ENCODE assay signal across 7 cellular contexts in the genomic region with DNA sequence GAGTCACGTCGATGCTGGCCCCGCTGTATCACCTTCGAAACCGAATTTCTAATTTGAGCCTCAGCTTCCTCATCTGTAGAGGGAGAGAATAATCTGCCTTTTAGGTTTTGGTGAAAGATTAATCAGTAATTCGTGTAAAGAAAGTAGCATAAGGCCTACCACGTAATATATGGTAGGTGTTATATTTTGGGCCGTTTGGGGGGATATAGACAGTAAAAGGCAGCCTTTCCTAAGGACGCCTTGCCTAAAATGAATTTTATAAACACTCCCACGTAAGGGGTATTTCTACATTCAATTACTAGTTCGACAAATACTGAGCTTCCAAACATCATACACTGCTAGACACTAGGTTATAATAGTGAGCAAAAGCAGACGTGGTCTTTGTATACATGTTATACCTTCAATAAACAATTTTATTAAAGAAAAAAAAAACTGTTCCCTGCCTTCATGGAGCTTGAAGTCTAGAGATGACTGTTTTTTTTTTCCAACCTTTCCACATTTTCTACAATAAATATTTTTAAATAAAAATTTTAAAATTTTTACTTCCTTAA. TPM values are rescaled to one million over a fixed set of nuclear protein-coding genes. Genes with fewer than 3 reads are reported as not detected.
A peak's percentile ranks its signal among the peaks of the same experiment; 100 is the strongest.
DNase-seq lines count a peak whose midpoint lies in the region; ATAC-seq and TF ChIP-seq lines count a peak whose summit lies in the region.

No MANE protein-coding gene starts in this region.

- ATAC-seq in HG02870 (IDR thresholded peaks at IDR 0.05; ENCODE audit: unreplicated experiment) (peak; percentile 11), HG03159 (IDR thresholded peaks at IDR 0.05; ENCODE audit: unreplicated experiment) (no peak)
- ATAC-seq in activated CD8-positive, alpha-beta T cell treated with anti-CD3 and anti-CD28 coated beads for 36 hours, result no peak

- H3K36me3 Mint-ChIP-seq in activated CD8-positive, alpha-beta T cell treated with anti-CD3 and anti-CD28 coated beads for 36 hours (ENCODE audit: low read depth), result peaks cover 42% of the 10 kb centered on the region

- H3K9me3 Mint-ChIP-seq in activated CD8-positive, alpha-beta T cell treated with anti-CD3 and anti-CD28 coated beads for 36 hours, result peaks cover 5% of the 10 kb centered on the region

- no peaks in the 10 kb centered on the region for H3K27me3 Mint-ChIP-seq in activated CD8-positive, alpha-beta T cell treated with anti-CD3 and anti-CD28 coated beads for 36 hours

- no peaks in the 10 kb centered on the region for H3K27me3 ChIP-seq in iPS-18a (ENCODE audit: control insufficient read depth, insufficient read depth, low read length)
- H3K27me3 ChIP-seq in stomach, result no peaks in the 10 kb centered on the region

- H3K36me3 ChIP-seq in iPS-18a (ENCODE audit: control insufficient read depth, low read depth, low read length) (peaks cover 16% of the 10 kb centered on the region), stomach (peaks cover 0 to 19% (median 16%) of the 10 kb centered on the region in 4 donors)

- peak overlapping the region; percentile 91 for H3K4me3 ChIP-seq in iPS-18a (ENCODE audit: low read length)
- H3K4me3 ChIP-seq in stomach, result peak overlapping the region; percentile 68 to 93 (median 84)

- peak overlapping the region; percentile 99 for H3K4me3 Mint-ChIP-seq in activated CD8-positive, alpha-beta T cell treated with anti-CD3 and anti-CD28 coated beads for 36 hours

- no peak for TF ChIP-seq EP300 in stomach (IDR thresholded peaks at IDR 0.05)

- CTCF ChIA-PET in activated CD8-positive, alpha-beta T cell treated with anti-CD3 and anti-CD28 coated beads for 36 hours (lab: Charles Lee), result interaction anchor here (0.7 to 2.0 kb wide), 7 partner anchors 11 to 164 kb away, joined by 3 to 12 read pairs (median 3); a partner anchor contains a TSS

- peaks cover 31% of the 10 kb centered on the region for H3K4me1 Mint-ChIP-seq in activated CD8-positive, alpha-beta T cell treated with anti-CD3 and anti-CD28 coated beads for 36 hours (ENCODE audit: low read depth)

- intact Hi-C loops in activated CD8-positive, alpha-beta T cell treated with anti-CD3 and anti-CD28 coated beads for 36 hours (cut with micrococcal nuclease), result no loop called here
- intact Hi-C loops in stomach (cut with DNase I; ENCODE audit: low total_unique reads), result no loop called here

- H3K4me1 ChIP-seq in iPS-18a (ENCODE audit: control insufficient read depth, low read depth, low read length) (peaks cover 3% of the 10 kb centered on the region), stomach (peaks cover 18 to 44% (median 34%) of the 10 kb centered on the region in 4 donors)

- no peaks in the 10 kb centered on the region for H3K9me3 ChIP-seq in iPS-18a (ENCODE audit: control insufficient read depth, low read depth, low read length)
- no peaks in the 10 kb centered on the region for H3K9me3 ChIP-seq in stomach

- 4 to 7% (median 5%) methylated on average over 11 to 12 of the region's 12 CpGs for WGBS in stomach, 5 donors

- no peak for TF ChIP-seq CTCF in activated CD8-positive, alpha-beta T cell treated with anti-CD3 and anti-CD28 coated beads for 36 hours (IDR thresholded peaks at IDR 0.05)
- no peak for TF ChIP-seq CTCF in stomach (IDR thresholded peaks at IDR 0.05)

- POLR2A ChIA-PET in activated CD8-positive, alpha-beta T cell treated with anti-CD3 and anti-CD28 coated beads for 36 hours (lab: Charles Lee), result interaction anchor here (0.8 to 7.7 kb wide), 13 partner anchors 11 to 62 kb away, joined by 3 to 57 read pairs (median 4); a partner anchor contains a TSS

- peak overlapping the region; percentile 99 for H3K27ac Mint-ChIP-seq in activated CD8-positive, alpha-beta T cell treated with anti-CD3 and anti-CD28 coated beads for 36 hours

- TF ChIP-seq POLR2A in stomach (IDR thresholded peaks at IDR 0.05), result no peak

- DNase-seq in activated CD8-positive, alpha-beta T cell treated with anti-CD3 and anti-CD28 coated beads for 36 hours, result no peak
- DNase-seq in stomach (no peak), NCI-H510A (lab: John Stamatoyannopoulos, UW) (no peak), activated gamma-delta T cell treated with Interleukin-2 at 50 U/mL for 16 hours (no peak)

- H3K9ac ChIP-seq in iPS-18a (ENCODE audit: low read length), result peak overlapping the region; percentile 86

- peak overlapping the region; percentile 25 for H3K27ac ChIP-seq in iPS-18a (ENCODE audit: low read length)
- H3K27ac ChIP-seq in stomach, result peak overlapping the region; percentile 93 to 99 (median 97)

RNA-seq across cellular contexts. Expression of a gene that starts 0.7 kb away (rescaled TPM):
- 10 to 100 TPM; 29.7 to 30.3 TPM for total RNA-seq in activated CD8-positive, alpha-beta T cell treated with anti-CD3 and anti-CD28 coated beads for 36 hours
- total RNA-seq in stomach, result 10 to 100 TPM in 3 of 5 donors, 1 to 10 TPM in 1, not detected in 1; 9.4 to 28.4 (median 20.7) TPM
- 10 to 100 TPM; 26.5 to 56.6 (median 37.7) TPM for polyA plus RNA-seq in stomach

RNA-seq across cellular contexts. Expression of a gene that starts 11.1 kb away (rescaled TPM):
- not detected for total RNA-seq in activated CD8-positive, alpha-beta T cell treated with anti-CD3 and anti-CD28 coated beads for 36 hours
- total RNA-seq in stomach, result 1 to 10 TPM in 3 of 5 donors, not detected in 2; 1.5 to 3.3 (median 2.3) TPM
- 10 to 100 TPM in 1 of 3 donors, 1 to 10 TPM in 1, under 1 TPM in 1; 0.63 to 21.4 (median 1.7) TPM for polyA plus RNA-seq in stomach

RNA-seq across cellular contexts. Expression of a gene that starts 11.5 kb away (rescaled TPM):
- total RNA-seq in activated CD8-positive, alpha-beta T cell treated with anti-CD3 and anti-CD28 coated beads for 36 hours, result 1 to 10 TPM; 1.2 to 1.7 TPM
- 100 to 1,000 TPM in 2 of 5 donors, 10 to 100 TPM in 3; 11.4 to 301 (median 60.1) TPM for total RNA-seq in stomach
- 10 to 100 TPM; 10.3 to 22.0 (median 13.0) TPM for polyA plus RNA-seq in stomach

RNA-seq across cellular contexts. Expression of a gene that starts 25.8 kb away (rescaled TPM):
- under 1 TPM; 0.22 to 0.32 TPM for total RNA-seq in activated CD8-positive, alpha-beta T cell treated with anti-CD3 and anti-CD28 coated beads for 36 hours
- total RNA-seq in stomach, result 100 to 1,000 TPM in 3 of 5 donors, 10 to 100 TPM in 2; 20.1 to 284 (median 111) TPM
- 10 to 100 TPM; 24.2 to 40.6 (median 25.5) TPM for polyA plus RNA-seq in stomach

RNA-seq across cellular contexts. Expression of a gene that starts 42.5 kb away (rescaled TPM):
- 10 to 100 TPM in 1 of 2 experiments, 1 to 10 TPM in 1; 9.4 to 13.0 TPM for total RNA-seq in activated CD8-positive, alpha-beta T cell treated with anti-CD3 and anti-CD28 coated beads for 36 hours
- total RNA-seq in stomach, result 10 to 100 TPM in 4 of 5 donors, 1 to 10 TPM in 1; 6.2 to 71.5 (median 23.9) TPM
- polyA plus RNA-seq in stomach, result 10 to 100 TPM in 2 of 3 donors, 1 to 10 TPM in 1; 7.5 to 52.3 (median 21.6) TPM

Comparison
In these comparisons a context has a peak if more than half of its experiments do, and no peak if none do; other contexts are left out.
1. RNA of a gene that starts 11.5 kb away (total RNA-seq): 11.4 to 301 TPM in stomach; 1.2 to 1.7 TPM in activated CD8-positive, alpha-beta T cell treated with anti-CD3 and anti-CD28 coated beads for 36 hours; every median in the first group is over 4 times any median in the second.